ENCODE assay signal across 29 cellular contexts in the genomic region with DNA sequence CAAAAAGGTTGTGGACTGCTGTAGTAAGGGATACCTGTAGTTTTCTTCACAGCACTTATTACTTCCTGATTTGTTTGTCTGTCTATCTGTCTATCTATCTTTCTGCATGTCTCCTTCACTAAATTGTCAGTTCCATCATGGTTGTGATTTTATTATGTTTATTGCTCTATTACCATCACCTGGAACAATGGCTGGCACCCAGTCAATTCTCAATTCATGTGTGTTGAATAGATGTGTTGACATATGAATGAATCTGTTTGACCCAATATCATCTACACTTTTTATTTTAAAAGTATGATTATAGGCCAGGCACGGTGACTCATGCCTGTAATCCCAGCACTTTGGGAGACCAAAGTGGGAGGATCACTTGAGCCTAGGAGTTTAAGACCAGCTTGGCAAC.
"Had no signal": no experiment of that assay in that cellular context is flagged by ENCODE, and none has a peak within 500 bp of the region (broad histone marks: within the 10 kb centered on the region; RNA-seq: fewer than 3 reads in every experiment).

No MANE protein-coding gene starts in this region.

- H3K27me3 Mint-ChIP-seq: activated B cell treated with CpG ODN at 0.5 μM for 24 hours; activated CD4-positive, alpha-beta memory T cell treated with anti-CD3 and anti-CD28 coated beads, Interleukin-2, amount 10 ng/mL, durations not matched to agents 7 days and 5 days; activated CD8-positive, alpha-beta memory T cell treated with anti-CD3 and anti-CD28 coated beads, Interleukin-2, amount 10 ng/mL, durations not matched to agents 7 days and 5 days; activated naive CD8-positive, alpha-beta T cell treated with anti-CD3 and anti-CD28 coated beads for 36 hours had no signal

- ATAC-seq: activated CD8-positive, alpha-beta memory T cell treated with anti-CD3 and anti-CD28 coated beads, Interleukin-2, amount 10 ng/mL, durations not matched to agents 7 days and 5 days had no signal

- H3K27ac ChIP-seq: brain microvascular endothelial cell, VCaP had no signal

- DNase-seq: activated B cell treated with CpG ODN at 0.5 μM for 24 hours; activated CD4-positive, alpha-beta memory T cell treated with anti-CD3 and anti-CD28 coated beads, Interleukin-2, amount 10 ng/mL, durations not matched to agents 7 days and 5 days; activated CD4-positive, alpha-beta T cell treated with anti-CD3 and anti-CD28 coated beads for 48 hours; activated CD4-positive, CD25-positive, alpha-beta regulatory T cell treated with anti-CD3 and anti-CD28 coated beads, Interleukin-2, amount 50 U/mL, for 72 hours; activated CD8-positive, alpha-beta memory T cell treated with anti-CD3 and anti-CD28 coated beads for 24 hours; activated CD8-positive, alpha-beta memory T cell treated with anti-CD3 and anti-CD28 coated beads, Interleukin-2, amount 10 ng/mL, durations not matched to agents 7 days and 5 days; activated CD8-positive, alpha-beta memory T cell treated with anti-CD3 and anti-CD28 coated beads, Interleukin-2, amount 50 U/mL, for 48 hours; activated effector memory CD4-positive, alpha-beta T cell treated with anti-CD3 and anti-CD28 coated beads, Interleukin-2, amount 50 U/mL, for 16 hours; activated naive CD4-positive, alpha-beta T cell; activated naive CD4-positive, alpha-beta T cell treated with anti-CD3 and anti-CD28 coated beads, Interleukin-2, amount 50 U/mL, for 16 hours; activated naive CD8-positive, alpha-beta T cell treated with anti-CD3 and anti-CD28 coated beads for 36 hours; activated T-cell treated with anti-CD3 and anti-CD28 coated beads, Interleukin-2, amount 50 U/mL, for 48 hours; amniotic stem cell; aorta; brain microvascular endothelial cell; central memory CD4-positive, alpha-beta T cell; Karpas-422; KBM-7; MG63; NCI-H1048; NCI-H187 treated with DMSO at 0.1 percent for 48 hours; NCI-H510A; NCI-H526; Right ventricle myocardium superior; SW 1271; T-helper 1 cell; T-helper 2 cell; T-helper 9 cell had no signal

- H3K36me3 ChIP-seq: brain microvascular endothelial cell, MG63 had no signal

- H3K4me1 Mint-ChIP-seq: activated B cell treated with CpG ODN at 0.5 μM for 24 hours; activated CD4-positive, alpha-beta memory T cell treated with anti-CD3 and anti-CD28 coated beads, Interleukin-2, amount 10 ng/mL, durations not matched to agents 7 days and 5 days; activated CD8-positive, alpha-beta memory T cell treated with anti-CD3 and anti-CD28 coated beads, Interleukin-2, amount 10 ng/mL, durations not matched to agents 7 days and 5 days; activated naive CD8-positive, alpha-beta T cell treated with anti-CD3 and anti-CD28 coated beads for 36 hours had no signal

- H3K4me3 Mint-ChIP-seq: activated B cell treated with CpG ODN at 0.5 μM for 24 hours; activated CD4-positive, alpha-beta memory T cell treated with anti-CD3 and anti-CD28 coated beads, Interleukin-2, amount 10 ng/mL, durations not matched to agents 7 days and 5 days; activated CD8-positive, alpha-beta memory T cell treated with anti-CD3 and anti-CD28 coated beads, Interleukin-2, amount 10 ng/mL, durations not matched to agents 7 days and 5 days; activated naive CD8-positive, alpha-beta T cell treated with anti-CD3 and anti-CD28 coated beads for 36 hours had no signal

- H3K27ac Mint-ChIP-seq: activated B cell treated with CpG ODN at 0.5 μM for 24 hours; activated CD4-positive, alpha-beta memory T cell treated with anti-CD3 and anti-CD28 coated beads, Interleukin-2, amount 10 ng/mL, durations not matched to agents 7 days and 5 days; activated CD8-positive, alpha-beta memory T cell treated with anti-CD3 and anti-CD28 coated beads, Interleukin-2, amount 10 ng/mL, durations not matched to agents 7 days and 5 days; activated naive CD8-positive, alpha-beta T cell treated with anti-CD3 and anti-CD28 coated beads for 36 hours had no signal

- H3K27me3 ChIP-seq: brain microvascular endothelial cell, MG63 had no signal

- H3K4me3 ChIP-seq: MG63 had no signal
